8 cellular contexts compared by ENCODE assay signal in genomic region chr1:79052829-79053449, GRCh38. TPM values are rescaled to one million over a fixed set of nuclear protein-coding genes. Genes with fewer than 3 reads are reported as not detected.
A peak's percentile ranks its signal among the peaks of the same experiment; 100 is the strongest.
DNase-seq lines count a peak whose midpoint lies in the region; ATAC-seq, FAIRE-seq and TF ChIP-seq lines count a peak whose summit lies in the region.

No MANE protein-coding gene starts in this region.

- peak overlapping the region; percentile 35 for H3K4me3 Mint-ChIP-seq in WTC11

- peaks cover 24% of the 10 kb centered on the region for H3K4me1 Mint-ChIP-seq in WTC11

- peaks cover 14% of the 10 kb centered on the region for H3K9me3 Mint-ChIP-seq in WTC11

- H3K27ac ChIP-seq in heart right ventricle (peak overlapping the region in 2 of 10 donors; percentile 11), thoracic aorta (no peak overlapping the region)

- DNase-seq in heart right ventricle (no peak), left ventricle myocardium superior (no peak), WTC11 (ENCODE audit: low spot score) (no peak), thoracic aorta (ENCODE audit: low spot score) (no peak), frontal cortex (ENCODE audit: low spot score in 2 of 2) (no peak), NCI-H187 treated with DMSO at 0.1 percent for 48 hours (lab: John Stamatoyannopoulos, UW) (no peak), GM03348 (ENCODE audit: low spot score) (no peak)

- WGBS in heart right ventricle, 2 donors: 53 to 61% methylated on average over 4 of the region's 4 CpGs

- H3K36me3 ChIP-seq in heart right ventricle (no peaks in the 10 kb centered on the region), thoracic aorta (no peaks in the 10 kb centered on the region)

- H3K4me1 ChIP-seq in heart right ventricle: no peaks in the 10 kb centered on the region
- H3K4me1 ChIP-seq in thoracic aorta (ENCODE audit: control insufficient read depth in 1 of 2, low read depth in 2 of 2): no peaks in the 10 kb centered on the region

- TF ChIP-seq CTCF in heart right ventricle (IDR thresholded peaks at IDR 0.05): no peak
- TF ChIP-seq CTCF in WTC11 (IDR thresholded peaks at IDR 0.05): no peak
- no peak for TF ChIP-seq CTCF in thoracic aorta (IDR thresholded peaks at IDR 0.05)

- peaks cover 0 to 19% (median 6%) of the 10 kb centered on the region in 11 donors for H3K9me3 ChIP-seq in heart right ventricle
- H3K9me3 ChIP-seq in thoracic aorta: peaks cover 4% of the 10 kb centered on the region

- ATAC-seq in heart right ventricle (no peak), left ventricle myocardium superior (no peak), HG02981 (IDR thresholded peaks at IDR 0.05; ENCODE audit: unreplicated experiment) (peak; percentile 94), WTC11 (no peak), thoracic aorta (ENCODE audit: insufficient number of reproducible peaks, low FRiP score, low read depth) (no peak)

- H3K27me3 Mint-ChIP-seq in WTC11 (ENCODE audit: low read depth): no peaks in the 10 kb centered on the region

- H3K4me3 ChIP-seq in heart right ventricle: peak overlapping the region in 9 of 10 donors; percentile 10 to 52 (median 39)
- peak overlapping the region; percentile 33 for H3K4me3 ChIP-seq in thoracic aorta

- intact Hi-C loops in heart right ventricle (cut with DNase I) (no loop called here), left ventricle myocardium superior (cut with micrococcal nuclease) (no loop called here)

- FAIRE-seq in frontal cortex (lab: Jason Lieb, UNC): no peak

- peak overlapping the region; percentile 74; the same call in 1 of the 2 replicates for H3K27ac Mint-ChIP-seq in WTC11

- CTCF ChIA-PET in WTC11 (lab: Charles Lee): no interaction called here

- H3K36me3 Mint-ChIP-seq in WTC11: no peaks in the 10 kb centered on the region; the same call in 1 of the 2 replicates

- POLR2A ChIA-PET in WTC11 (lab: Charles Lee): no interaction called here

- H3K27me3 ChIP-seq in heart right ventricle (no peaks in the 10 kb centered on the region), thoracic aorta (replicated peaks; ENCODE audit: insufficient read depth) (no peaks in the 10 kb centered on the region)

TF ChIP-seq in WTC11, 78 proteins besides CTCF, POLR2A, EP300 and RAD21 (continues in another document):
- TF ChIP-seq ZNF317 (CRISPR knock-in tag; IDR thresholded peaks at IDR 0.05; ENCODE audit: borderline replicate concordance, low read depth) (no peak), NR3C1 (CRISPR knock-in tag; conservative IDR thresholded peaks at IDR 0.05; ENCODE audit: low read depth) (no peak), ZNF416 (CRISPR knock-in tag; IDR thresholded peaks at IDR 0.05) (no peak), ZNF532 (CRISPR knock-in tag; IDR thresholded peaks at IDR 0.05; ENCODE audit: borderline replicate concordance) (no peak), SP1 (CRISPR knock-in tag; conservative IDR thresholded peaks at IDR 0.05) (no peak), MYBL2 (CRISPR knock-in tag; IDR thresholded peaks at IDR 0.05) (no peak), ZMAT4 (CRISPR knock-in tag; IDR thresholded peaks at IDR 0.05) (no peak), GTF2I (CRISPR knock-in tag; conservative IDR thresholded peaks at IDR 0.05) (no peak), ATF6 (CRISPR knock-in tag; IDR thresholded peaks at IDR 0.05) (no peak), ERG (CRISPR knock-in tag; IDR thresholded peaks at IDR 0.05) (no peak), CREB1 (CRISPR knock-in tag; IDR thresholded peaks at IDR 0.05) (no peak), MAX (CRISPR knock-in tag; IDR thresholded peaks at IDR 0.05) (no peak), ZSCAN18 (CRISPR knock-in tag; IDR thresholded peaks at IDR 0.05) (no peak), USF1 (CRISPR knock-in tag; IDR thresholded peaks at IDR 0.05) (no peak), RORB (CRISPR knock-in tag; IDR thresholded peaks at IDR 0.05) (no peak), IRF2 (CRISPR knock-in tag; IDR thresholded peaks at IDR 0.05; ENCODE audit: borderline replicate concordance, low read depth) (no peak)

RNA-seq across cellular contexts. Expression of gene ADGRL4, which starts 46.4 kb away (rescaled TPM):
- total RNA-seq in heart right ventricle (10 to 100 TPM; 10.7 to 33.9 (median 17.2) TPM), left ventricle myocardium superior (21.2 TPM), WTC11 (2021) (0.37 to 1.4 TPM (median 0.50 TPM) in 3 replicates), thoracic aorta (10 to 100 TPM; 15.8 to 26.2 TPM), frontal cortex (1.2 TPM)
- 10 to 100 TPM; 12.2 to 24.1 TPM for polyA plus RNA-seq in heart right ventricle
